20 cellular contexts compared by ENCODE assay signal in genomic region chr1:60171793-60172192, GRCh38.
DNase-seq lines count a peak whose midpoint lies in the region; ATAC-seq and TF ChIP-seq lines count a peak whose summit lies in the region.
"Had no signal": no experiment of that assay in that cellular context is flagged by ENCODE, and none has a peak within 500 bp of the region (broad histone marks: within the 10 kb centered on the region; RNA-seq: fewer than 3 reads in every experiment).

No MANE protein-coding gene starts in this region.

- H3K4me3 ChIP-seq in mammary epithelial cell (replicated peaks in 1 of 3; ENCODE audit: insufficient read depth in 1 of 3, low read depth in 2 of 3, low read length in 3 of 3) (no peak overlapping the region), breast epithelium (no peak overlapping the region), foreskin fibroblast (ENCODE audit: low read depth in 1 of 2, low read length in 2 of 2) (no peak overlapping the region), smooth muscle cell (no peak overlapping the region)
- H3K4me3 ChIP-seq: lung, testis had no signal

- dilution Hi-C loops in mammary epithelial cell (cut with HindIII; ENCODE audit: low sequenced_read_pairs) = no loop called here

- H3K27me3 Mint-ChIP-seq in stimulated activated memory B cell treated with anti-CD40 and anti-IgM and Interleukin-4, amounts not matched to agents 10 μg/mL and 1 μg/mL and 100 μg/mL, for 72 hours = no peaks in the 10 kb centered on the region
- H3K27me3 Mint-ChIP-seq: natural killer cell treated with Interleukin-12 subunit alpha and Interleukin-12 subunit beta and Interleukin-15 and Interleukin-18, amount 100 ng/mL, for 72 hours had no signal

- peaks cover 5% of the 10 kb centered on the region for H3K4me1 ChIP-seq in mammary epithelial cell (ENCODE audit: insufficient read depth, low read length)
- H3K4me1 ChIP-seq in breast epithelium = no peaks in the 10 kb centered on the region
- no peaks in the 10 kb centered on the region for H3K4me1 ChIP-seq in smooth muscle cell (ENCODE audit: low read depth)
- H3K4me1 ChIP-seq: testis had no signal

- BruUV-seq in mammary epithelial cell (replicated peaks; lab: Mats Ljungman, UMichigan) = no TSS peak

- H3K27me3 ChIP-seq in mammary epithelial cell (ENCODE audit: insufficient read depth, low read length) (no peaks in the 10 kb centered on the region), breast epithelium (no peaks in the 10 kb centered on the region), smooth muscle cell (ENCODE audit: low read depth) (no peaks in the 10 kb centered on the region)
- H3K27me3 ChIP-seq: testis had no signal

- intact Hi-C loops in mammary epithelial cell (cut with micrococcal nuclease) (no loop called here), breast epithelium (cut with DNase I; ENCODE audit: low total_unique reads) (no loop called here)

- WGBS in mammary epithelial cell (ENCODE audit: low coverage, missing lambda C conversion rate) = 48% methylated on average over 4 of the region's 4 CpGs
- 59% methylated on average over 4 of the region's 4 CpGs for WGBS in smooth muscle cell (ENCODE audit: low lambda C conversion rate)

- H3K79me2 ChIP-seq in mammary epithelial cell (ENCODE audit: insufficient read depth, low read length) (no peaks in the 10 kb centered on the region), smooth muscle cell (ENCODE audit: low read depth) (no peaks in the 10 kb centered on the region)

- H4K20me1 ChIP-seq in mammary epithelial cell (ENCODE audit: insufficient read depth, low read length) = no peaks in the 10 kb centered on the region
- H4K20me1 ChIP-seq in smooth muscle cell (ENCODE audit: low read depth) = no peaks in the 10 kb centered on the region

- no peaks in the 10 kb centered on the region for H3K9me3 Mint-ChIP-seq in stimulated activated memory B cell treated with anti-CD40 and anti-IgM and Interleukin-4, amounts not matched to agents 10 μg/mL and 1 μg/mL and 100 μg/mL, for 72 hours
- H3K9me3 Mint-ChIP-seq: natural killer cell treated with Interleukin-12 subunit alpha and Interleukin-12 subunit beta and Interleukin-15 and Interleukin-18, amount 100 ng/mL, for 72 hours had no signal

- no peak overlapping the region for H3K9ac ChIP-seq in mammary epithelial cell (ENCODE audit: insufficient read depth, low read length)
- H3K9ac ChIP-seq in smooth muscle cell (ENCODE audit: low read depth) = no peak overlapping the region

- ATAC-seq in stimulated activated memory B cell treated with anti-CD40 and anti-IgM and Interleukin-4, amounts not matched to agents 10 μg/mL and 1 μg/mL and 100 μg/mL, for 72 hours = no peak
- ATAC-seq: HCT116; natural killer cell treated with Interleukin-12 subunit alpha and Interleukin-12 subunit beta and Interleukin-15 and Interleukin-18, amount 100 ng/mL, for 72 hours had no signal

- in situ Hi-C loops in mammary epithelial cell (cut with MboI; ENCODE audit: low sequenced_read_pairs in 2 of 2) = no loop called here

- H3K9me3 ChIP-seq in mammary epithelial cell (replicated peaks; ENCODE audit: insufficient read depth, low read length) = no peaks in the 10 kb centered on the region
- no peaks in the 10 kb centered on the region for H3K9me3 ChIP-seq in breast epithelium
- H3K9me3 ChIP-seq in smooth muscle cell (replicated peaks; ENCODE audit: low read depth) = no peaks in the 10 kb centered on the region
- H3K9me3 ChIP-seq: testis had no signal

- DNase-seq in mammary epithelial cell = peak; percentile 23
- DNase-seq in breast epithelium (ENCODE audit: low spot score in 2 of 2) = no peak
- DNase-seq in amniotic epithelial cell (ENCODE audit: low read depth) = peak; percentile 27
- peak; percentile 70 to 85 for DNase-seq in foreskin fibroblast
- DNase-seq in activated effector memory CD4-positive, alpha-beta T cell treated with Interleukin-2 at 50 U/mL for 16 hours = no peak
- DNase-seq in smooth muscle cell (lab: John Stamatoyannopoulos, UW; ENCODE audit: unreplicated experiment) = no peak
- no peak for DNase-seq in MV-4-11 (lab: John Stamatoyannopoulos, UW)
- DNase-seq: activated CD8-positive, alpha-beta memory T cell treated with anti-CD3 and anti-CD28 coated beads, Interleukin-2, amount 50 U/mL, for 4 hours; activated naive CD4-positive, alpha-beta T cell treated with Interleukin-2 at 50 U/mL for 16 hours; central memory CD4-positive, alpha-beta T cell; NCI-H1105 treated with DMSO at 0.1 percent for 48 hours; Right ventricle myocardium superior; stimulated activated CD4-positive, alpha-beta T cell treated with anti-CD3 and anti-CD28 coated beads, Interleukin-2, amount 100 ng/mL, for 24 hours; T-helper 9 cell; testis had no signal

- CTCF ChIA-PET in mammary epithelial cell (lab: Charles Lee; ENCODE audit: low non-redundant PET) = interaction anchor here (1.0 kb wide), 1 partner anchor 11 kb away, joined by 5 read pairs; no protein-coding TSS in a partner anchor

- no peaks in the 10 kb centered on the region for H3K4me1 Mint-ChIP-seq in stimulated activated memory B cell treated with anti-CD40 and anti-IgM and Interleukin-4, amounts not matched to agents 10 μg/mL and 1 μg/mL and 100 μg/mL, for 72 hours

- H3F3A ChIP-seq in smooth muscle cell (ENCODE audit: low read depth) = no peaks in the 10 kb centered on the region

- no peak overlapping the region for H3K4me3 Mint-ChIP-seq in stimulated activated memory B cell treated with anti-CD40 and anti-IgM and Interleukin-4, amounts not matched to agents 10 μg/mL and 1 μg/mL and 100 μg/mL, for 72 hours
- H3K4me3 Mint-ChIP-seq: natural killer cell treated with Interleukin-12 subunit alpha and Interleukin-12 subunit beta and Interleukin-15 and Interleukin-18, amount 100 ng/mL, for 72 hours had no signal

- no peaks in the 10 kb centered on the region for H3K36me3 Mint-ChIP-seq in stimulated activated memory B cell treated with anti-CD40 and anti-IgM and Interleukin-4, amounts not matched to agents 10 μg/mL and 1 μg/mL and 100 μg/mL, for 72 hours
- H3K36me3 Mint-ChIP-seq: natural killer cell treated with Interleukin-12 subunit alpha and Interleukin-12 subunit beta and Interleukin-15 and Interleukin-18, amount 100 ng/mL, for 72 hours had no signal

- no peak for TF ChIP-seq CTCF in mammary epithelial cell (conservative IDR thresholded peaks at IDR 0.05 in 1 of 2, IDR thresholded peaks at IDR 0.05 in 1 of 2; ENCODE audit: extremely low read depth in 1 of 2, insufficient read depth in 1 of 2, low read depth in 1 of 2, low read length in 2 of 2)
- TF ChIP-seq CTCF in breast epithelium (IDR thresholded peaks at IDR 0.05) = no peak
- TF ChIP-seq CTCF in foreskin fibroblast (IDR thresholded peaks at IDR 0.05; ENCODE audit: low read depth, low read length) = no peak
- TF ChIP-seq CTCF in smooth muscle cell (IDR thresholded peaks at IDR 0.05; ENCODE audit: borderline replicate concordance, insufficient read depth, poor library complexity, severe bottlenecking) = no peak

- no peak for TF ChIP-seq POLR2A in breast epithelium (IDR thresholded peaks at IDR 0.05)

- H2AFZ ChIP-seq in mammary epithelial cell (ENCODE audit: low read depth, low read length) (no peak overlapping the region), smooth muscle cell (ENCODE audit: low read depth) (no peak overlapping the region)

- H3K27ac ChIP-seq in mammary epithelial cell (ENCODE audit: insufficient read depth, low read depth, low read length) (no peak overlapping the region), breast epithelium (no peak overlapping the region), smooth muscle cell (ENCODE audit: low read depth) (no peak overlapping the region)
- H3K27ac ChIP-seq: 22Rv1, testis had no signal

- H3K27ac Mint-ChIP-seq in stimulated activated memory B cell treated with anti-CD40 and anti-IgM and Interleukin-4, amounts not matched to agents 10 μg/mL and 1 μg/mL and 100 μg/mL, for 72 hours = no peak overlapping the region
- H3K27ac Mint-ChIP-seq: natural killer cell treated with Interleukin-12 subunit alpha and Interleukin-12 subunit beta and Interleukin-15 and Interleukin-18, amount 100 ng/mL, for 72 hours had no signal

- H3K4me2 ChIP-seq in mammary epithelial cell (ENCODE audit: insufficient read depth, low read depth, low read length) (no peak overlapping the region), smooth muscle cell (no peak overlapping the region)

- H3K36me3 ChIP-seq in mammary epithelial cell (ENCODE audit: insufficient read depth, low read length) (no peaks in the 10 kb centered on the region), breast epithelium (no peaks in the 10 kb centered on the region), smooth muscle cell (ENCODE audit: low read depth) (no peaks in the 10 kb centered on the region)

Comparison
In these comparisons a context has a peak if more than half of its experiments do, and no peak if none do; other contexts are left out.
1. DNase-seq: peak in mammary epithelial cell (single experiment), amniotic epithelial cell (single experiment) and foreskin fibroblast (2 of 2); none in breast epithelium (0 of 2), activated effector memory CD4-positive, alpha-beta T cell treated with Interleukin-2 at 50 U/mL for 16 hours (single experiment), smooth muscle cell (single experiment) and MV-4-11 (single experiment).